Comparison of ENCODE assay signal across 9 cellular contexts in genomic region chr1:14915356-14916054, GRCh38.
DNase-seq lines count a peak whose midpoint lies in the region; ATAC-seq, FAIRE-seq and TF ChIP-seq lines count a peak whose summit lies in the region.
"Had no signal": no experiment of that assay in that cellular context is flagged by ENCODE, and none has a peak within 500 bp of the region (broad histone marks: within the 10 kb centered on the region; RNA-seq: fewer than 3 reads in every experiment).

No MANE protein-coding gene starts in this region.

- POLR2A ChIA-PET in HepG2 (lab: Yijun Ruan, JAX), result interaction anchor here (2.2 kb wide), 1 partner anchor 38 kb away, joined by 7 read pairs; no protein-coding TSS in a partner anchor

- no peaks in the 10 kb centered on the region for H3K79me2 ChIP-seq in HepG2 (ENCODE audit: insufficient read depth, low read length)

- H3K9ac ChIP-seq in HepG2 (ENCODE audit: insufficient read depth, low read depth, low read length), result no peak overlapping the region

- 12% methylated on average over 8 of the region's 9 CpGs for WGBS in HepG2 (ENCODE audit: low lambda C conversion rate)

- no peaks in the 10 kb centered on the region for H4K20me1 ChIP-seq in HepG2 (ENCODE audit: insufficient read depth, low read length)

- TF ChIP-seq POLR2A in HepG2 (IDR thresholded peaks at IDR 0.05; ENCODE audit: insufficient read depth in 1 of 2, low read depth in 2 of 2, low read length in 2 of 2), result no peak

- TF ChIP-seq RAD21 in HepG2 (CRISPR knock-in tag; IDR thresholded peaks at IDR 0.05), result peak; percentile 50

- ATAC-seq in HepG2, result peak; percentile 56

- H3K9me3 ChIP-seq in HepG2 (ENCODE audit: low read length), result no peaks in the 10 kb centered on the region

- DNase-seq in EH (ENCODE audit: low read depth), result peak; percentile 53
- peak; percentile 69 for DNase-seq in HT-29 (ENCODE audit: low spot score)
- peak; percentile 10 for DNase-seq in T follicular helper cell (ENCODE audit: low read depth)
- DNase-seq in T47D (ENCODE audit: low read depth in 1 of 2, low spot score in 1 of 2), result peak; percentile 37 to 54
- peak; percentile 39 for DNase-seq in HepG2 (ENCODE audit: low spot score)
- peak; percentile 75 for DNase-seq in stimulated activated CD8-positive, alpha-beta memory T cell treated with anti-CD3 and anti-CD28 coated beads, Interleukin-4, amount 100 ng/mL, for 48 hours
- no peak for DNase-seq in HPDE6-E6E7 (ENCODE audit: extremely low spot score)
- no peak for DNase-seq in kidney glomerular epithelial cell (lab: John Stamatoyannopoulos, UW)

- peak; percentile 74 for TF ChIP-seq CTCF in HepG2 (CRISPR knock-in tag; IDR thresholded peaks at IDR 0.05)

- H3K27me3 ChIP-seq in HepG2 (ENCODE audit: control insufficient read depth in 1 of 2, insufficient read depth in 2 of 2, low read length in 2 of 2), result no peaks in the 10 kb centered on the region; a peak in 2 of 5 replicates

- H3K36me3 ChIP-seq in HepG2 (replicated peaks in 1 of 2; ENCODE audit: control insufficient read depth in 1 of 2, insufficient read depth in 2 of 2, low read length in 2 of 2), result no peaks in the 10 kb centered on the region

- H2AFZ ChIP-seq in HepG2 (ENCODE audit: low read length), result no peak overlapping the region

- peak; percentile 87 for FAIRE-seq in HepG2 (lab: Jason Lieb, UNC)

- no peak overlapping the region for H3K27ac ChIP-seq in HepG2 (ENCODE audit: extremely low read length, insufficient read depth, low read length)
- H3K27ac ChIP-seq: SK-N-MC had no signal

- H3K4me2 ChIP-seq in HepG2 (ENCODE audit: low read depth, low read length), result no peak overlapping the region

- H3K4me1 ChIP-seq in HepG2 (ENCODE audit: insufficient read depth, low read length), result peaks cover 57% of the 10 kb centered on the region

- no peak overlapping the region for H3K4me3 ChIP-seq in HepG2 (replicated peaks in 1 of 3; ENCODE audit: insufficient read depth in 1 of 3, low read depth in 2 of 3, low read length in 3 of 3)
- H3K4me3 ChIP-seq: SK-N-MC had no signal

- intact Hi-C loops in HepG2 (cut with micrococcal nuclease; ENCODE audit: unreplicated experiment), result no loop called here

- CTCF ChIA-PET in HepG2 (lab: Yijun Ruan, JAX; ENCODE audit: low intra/inter-chr PET ratio, low total read pairs), result interaction anchor here (1.3 kb wide), 1 partner anchor 112 kb away, joined by 8 read pairs; no protein-coding TSS in a partner anchor

- no TSS peak for BruUV-seq in HepG2 (replicated peaks; lab: Mats Ljungman, UMichigan)

- no peak for TF ChIP-seq EP300 in HepG2 (IDR thresholded peaks at IDR 0.05; ENCODE audit: low read depth in 2 of 2, low read length in 2 of 2)
- no peak for TF ChIP-seq EP300 in HepG2 (CRISPR knock-in tag; IDR thresholded peaks at IDR 0.05; ENCODE audit: borderline replicate concordance)

- in situ Hi-C loops in T47D (cut with HindIII; ENCODE audit: low pct_unique_long_range_greater_than_20kb, low sequenced_read_pairs), result no loop called here
- in situ Hi-C loops in HepG2 (cut with HindIII; ENCODE audit: extremely low pct_ligation_motif_present, low pct_unique_long_range_greater_than_20kb), result loop anchor here (25.0 kb wide), 1 partner anchor 122 kb away; no protein-coding TSS in a partner anchor

TF ChIP-seq in HepG2, 621 proteins besides CTCF, POLR2A, EP300 and RAD21:
- TF ChIP-seq KDM1A (CRISPR knock-in tag; IDR thresholded peaks at IDR 0.05), result 0 out of 2 replicates have a peak, but pooled peaks have one; percentile 7
- no peak for TF ChIP-seq TFDP1 (CRISPR knock-in tag; IDR thresholded peaks at IDR 0.05; ENCODE audit: borderline replicate concordance)
- 0 out of 2 replicates have a peak, but pooled peaks have one; percentile 14 for TF ChIP-seq SALL1 (CRISPR knock-in tag; IDR thresholded peaks at IDR 0.05)
- TF ChIP-seq ZMYM3 (CRISPR knock-in tag; IDR thresholded peaks at IDR 0.05), result peak; percentile 80
- peak; percentile 23; the same call in 1 of the 2 replicates for TF ChIP-seq SMC3 (IDR thresholded peaks at IDR 0.05; ENCODE audit: low read length)
- no peak for TF ChIP-seq CENPBD1 (CRISPR knock-in tag; IDR thresholded peaks at IDR 0.05; ENCODE audit: borderline replicate concordance, low read depth)
- peak; percentile 46; the same call in 1 of the 2 replicates for TF ChIP-seq CHD4 (IDR thresholded peaks at IDR 0.05; ENCODE audit: borderline replicate concordance, low read length)
- no peak for TF ChIP-seq ZBTB2 (CRISPR knock-in tag; IDR thresholded peaks at IDR 0.05; ENCODE audit: low read depth)
- no peak for TF ChIP-seq ZNF792 (CRISPR knock-in tag; IDR thresholded peaks at IDR 0.05)
- peak; percentile 63 for TF ChIP-seq STAG1 (CRISPR knock-in tag; IDR thresholded peaks at IDR 0.05)
- peak; percentile 94 for TF ChIP-seq ZNF768 (CRISPR knock-in tag; IDR thresholded peaks at IDR 0.05)
- TF ChIP-seq SRSF4 (IDR thresholded peaks at IDR 0.05; ENCODE audit: low read depth, low read length, poor library complexity, severe bottlenecking), result no peak
- TF ChIP-seq SAFB2 (CRISPR knock-in tag; IDR thresholded peaks at IDR 0.05; ENCODE audit: borderline replicate concordance, low read depth), result no peak
- TF ChIP-seq ZNF629 (CRISPR knock-in tag; conservative IDR thresholded peaks at IDR 0.05), result peak; percentile 68
- peak; percentile 53 for TF ChIP-seq XRCC5 (optimal IDR thresholded peaks at IDR 0.05; ENCODE audit: low read length)
- 0 out of 2 replicates have a peak, but pooled peaks have one; percentile 18 for TF ChIP-seq ETV5 (CRISPR knock-in tag; IDR thresholded peaks at IDR 0.05; ENCODE audit: borderline replicate concordance)
- no peak for TF ChIP-seq HDAC6 (IDR thresholded peaks at IDR 0.05; ENCODE audit: low read depth, low read length)

Comparison
In these comparisons a context has a peak if more than half of its experiments do, and no peak if none do; other contexts are left out.
1. DNase-seq: peak in EH (single experiment), HT-29 (single experiment), T follicular helper cell (single experiment), T47D (2 of 2), HepG2 (single experiment) and stimulated activated CD8-positive, alpha-beta memory T cell treated with anti-CD3 and anti-CD28 coated beads, Interleukin-4, amount 100 ng/mL, for 48 hours (single experiment); none in HPDE6-E6E7 (single experiment) and kidney glomerular epithelial cell (single experiment).